ENCODE assay signal across 10 cellular contexts in the genomic region with DNA sequence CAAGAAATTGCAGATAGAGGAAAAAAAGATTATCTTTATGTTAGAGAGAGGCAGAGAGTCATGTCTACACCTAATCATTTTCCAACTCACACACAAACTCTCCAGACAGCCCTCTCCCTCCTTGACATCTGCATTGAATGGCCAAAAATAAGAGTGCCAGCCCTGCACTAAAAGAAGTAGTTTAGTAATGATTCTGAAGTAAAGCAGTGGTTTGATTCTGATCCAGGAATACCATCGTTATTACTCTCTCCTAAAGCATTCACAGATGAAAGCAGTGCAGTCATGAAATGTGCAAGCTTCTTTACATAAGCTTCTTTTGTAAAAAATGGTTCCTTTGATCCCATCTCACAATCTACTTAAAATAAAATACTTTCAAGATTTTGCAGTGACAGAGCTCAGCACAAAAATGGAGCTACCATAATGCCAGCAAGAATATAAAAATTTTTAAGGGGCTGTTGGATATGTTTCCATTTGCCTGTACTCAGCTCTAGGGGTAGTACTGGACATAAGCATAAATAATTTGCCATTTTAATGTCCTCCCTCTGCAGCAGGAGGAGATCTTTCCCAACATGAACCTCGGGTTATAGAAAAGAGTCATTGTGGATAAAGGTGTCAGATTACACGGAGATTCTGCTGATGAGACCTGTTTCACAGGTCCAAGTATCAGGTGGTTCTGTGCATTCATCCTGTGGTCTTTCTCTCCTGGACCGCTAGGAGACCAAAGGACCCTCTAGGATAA.
A peak's percentile ranks its signal among the peaks of the same experiment; 100 is the strongest.
DNase-seq lines count a peak whose midpoint lies in the region; ATAC-seq and TF ChIP-seq lines count a peak whose summit lies in the region.
"Had no signal": no experiment of that assay in that cellular context is flagged by ENCODE, and none has a peak within 500 bp of the region (broad histone marks: within the 10 kb centered on the region; RNA-seq: fewer than 3 reads in every experiment).

No MANE protein-coding gene starts in this region.

- H3K27me3 ChIP-seq in BJ (ENCODE audit: control insufficient read depth, insufficient read depth, low read length) (no peaks in the 10 kb centered on the region), left lung (no peaks in the 10 kb centered on the region)
- H3K27me3 ChIP-seq: upper lobe of right lung had no signal

- DNase-seq in BJ (ENCODE audit: low read depth) (peak; percentile 57), HS-5 (ENCODE audit: low read depth) (peak; percentile 32), left lung (no peak), NCI-H1694 treated with DMSO at 0.1 percent for 48 hours (lab: John Stamatoyannopoulos, UW) (no peak)
- DNase-seq in stimulated activated CD4-positive, alpha-beta T cell treated with anti-CD3 and anti-CD28 coated beads, Interleukin-2, amount 100 ng/mL, for 24 hours, result no peak
- DNase-seq: Calu3, upper lobe of right lung had no signal

- no peak overlapping the region for H3K4me3 ChIP-seq in BJ (ENCODE audit: low read depth, low read length)
- H3K4me3 ChIP-seq in left lung, result no peak overlapping the region
- H3K4me3 ChIP-seq: upper lobe of right lung had no signal

- no peaks in the 10 kb centered on the region for H3K4me1 ChIP-seq in left lung
- H3K4me1 ChIP-seq: upper lobe of right lung had no signal

- no peak overlapping the region for H3K27ac ChIP-seq in VCaP
- H3K27ac ChIP-seq in left lung, result no peak overlapping the region
- H3K27ac ChIP-seq: upper lobe of right lung had no signal

- CTCF ChIA-PET in BJ (lab: Yijun Ruan, JAX), result no interaction called here

- TF ChIP-seq CTCF in BJ (IDR thresholded peaks at IDR 0.05; ENCODE audit: insufficient read depth, low read depth, low read length), result no peak
- peak; percentile 34 for TF ChIP-seq CTCF in VCaP (conservative IDR thresholded peaks at IDR 0.05)
- TF ChIP-seq CTCF in left lung (IDR thresholded peaks at IDR 0.05), result no peak

- POLR2A ChIA-PET in BJ (lab: Charles Lee), result interaction anchor here (0.6 kb wide), 1 partner anchor 9 kb away, joined by 5 read pairs; no protein-coding TSS in a partner anchor

- intact Hi-C loops in left lung (cut with DNase I), result no loop called here

- no peaks in the 10 kb centered on the region for H3K36me3 ChIP-seq in BJ (ENCODE audit: control insufficient read depth, insufficient read depth, low read length)
- H3K36me3 ChIP-seq in left lung, result no peaks in the 10 kb centered on the region
- H3K36me3 ChIP-seq: upper lobe of right lung had no signal

- peaks cover 0 to 12% of the 10 kb centered on the region in 2 donors for H3K9me3 ChIP-seq in left lung
- H3K9me3 ChIP-seq: upper lobe of right lung had no signal

- ATAC-seq in left lung, result peak; percentile 42
- no peak for ATAC-seq in GM18870 (IDR thresholded peaks at IDR 0.05; ENCODE audit: unreplicated experiment)
- ATAC-seq in GM19452 (IDR thresholded peaks at IDR 0.05; ENCODE audit: unreplicated experiment), result no peak
- ATAC-seq: upper lobe of right lung had no signal

Comparison
In these comparisons a context has a peak if more than half of its experiments do, and no peak if none do; other contexts are left out.
1. DNase-seq: peak in BJ (single experiment) and HS-5 (single experiment); none in left lung (0 of 2), NCI-H1694 treated with DMSO at 0.1 percent for 48 hours (single experiment) and stimulated activated CD4-positive, alpha-beta T cell treated with anti-CD3 and anti-CD28 coated beads, Interleukin-2, amount 100 ng/mL, for 24 hours (0 of 2).